Comparison of ENCODE assay signal across 26 cellular contexts in genomic region chr6:170108456-170108855, GRCh38.
DNase-seq lines count a peak whose midpoint lies in the region; ATAC-seq and TF ChIP-seq lines count a peak whose summit lies in the region.
"Had no signal": no experiment of that assay in that cellular context is flagged by ENCODE, and none has a peak within 500 bp of the region (broad histone marks: within the 10 kb centered on the region; RNA-seq: fewer than 3 reads in every experiment).

No MANE protein-coding gene starts in this region.

- no peaks in the 10 kb centered on the region for H3K4me1 Mint-ChIP-seq in activated naive CD4-positive, alpha-beta T cell treated with anti-CD3 and anti-CD28 coated beads, Interleukin-2, amount 10 ng/mL, durations not matched to agents 7 days and 5 days
- H3K4me1 Mint-ChIP-seq in natural killer cell treated with Interleukin-12 subunit alpha and Interleukin-12 subunit beta and Interleukin-15 and Interleukin-18, amount 100 ng/mL, for 72 hours (ENCODE audit: low read depth in 2 of 2): peaks cover 6 to 8% of the 10 kb centered on the region in 2 donors
- no peaks in the 10 kb centered on the region for H3K4me1 Mint-ChIP-seq in activated CD4-positive, alpha-beta T cell treated with anti-CD3 and anti-CD28 coated beads, Interleukin-2, amount 10 ng/mL, durations not matched to agents 7 days and 5 days
- H3K4me1 Mint-ChIP-seq: activated B cell treated with CpG ODN at 0.5 μM for 24 hours; B cell; CD4-positive, alpha-beta memory T cell; naive thymus-derived CD4-positive, alpha-beta T cell had no signal

- peaks cover 49% of the 10 kb centered on the region for H3K27me3 Mint-ChIP-seq in activated naive CD4-positive, alpha-beta T cell treated with anti-CD3 and anti-CD28 coated beads, Interleukin-2, amount 10 ng/mL, durations not matched to agents 7 days and 5 days
- H3K27me3 Mint-ChIP-seq in natural killer cell treated with Interleukin-12 subunit alpha and Interleukin-12 subunit beta and Interleukin-15 and Interleukin-18, amount 100 ng/mL, for 72 hours: peaks cover 6 to 19% of the 10 kb centered on the region in 2 donors
- peaks cover 11% of the 10 kb centered on the region for H3K27me3 Mint-ChIP-seq in activated CD4-positive, alpha-beta T cell treated with anti-CD3 and anti-CD28 coated beads, Interleukin-2, amount 10 ng/mL, durations not matched to agents 7 days and 5 days
- H3K27me3 Mint-ChIP-seq: stimulated activated naive CD8-positive, alpha-beta T cell treated with anti-CD3 and anti-CD28 coated beads, Interleukin-15, Interleukin-2, amounts not matched to agents 100 ng/mL and 50 ng/mL, for 24 hours had no signal

- H3K27ac ChIP-seq in suprapubic skin: no peak overlapping the region
- no peak overlapping the region for H3K27ac ChIP-seq in SJCRH30
- H3K27ac ChIP-seq: epithelial cell of prostate, thyroid gland had no signal

- H3K27me3 ChIP-seq in suprapubic skin (peaks cover 6% of the 10 kb centered on the region), SJCRH30 (peaks cover 5% of the 10 kb centered on the region; the same call in 1 of the 2 replicates)
- H3K27me3 ChIP-seq: thyroid gland had no signal

- no peak for TF ChIP-seq POLR2A in suprapubic skin (IDR thresholded peaks at IDR 0.05)

- POLR2A ChIA-PET in activated CD4-positive, alpha-beta T cell treated with anti-CD3 and anti-CD28 coated beads, Interleukin-2, amount 10 ng/mL, durations not matched to agents 7 days and 5 days (lab: Charles Lee): no interaction called here

- H3K9me3 Mint-ChIP-seq in activated naive CD4-positive, alpha-beta T cell treated with anti-CD3 and anti-CD28 coated beads, Interleukin-2, amount 10 ng/mL, durations not matched to agents 7 days and 5 days: no peaks in the 10 kb centered on the region
- H3K9me3 Mint-ChIP-seq in natural killer cell treated with Interleukin-12 subunit alpha and Interleukin-12 subunit beta and Interleukin-15 and Interleukin-18, amount 100 ng/mL, for 72 hours: no peaks in the 10 kb centered on the region
- H3K9me3 Mint-ChIP-seq in activated CD4-positive, alpha-beta T cell treated with anti-CD3 and anti-CD28 coated beads, Interleukin-2, amount 10 ng/mL, durations not matched to agents 7 days and 5 days: no peaks in the 10 kb centered on the region
- H3K9me3 Mint-ChIP-seq: activated B cell treated with CpG ODN at 0.5 μM for 24 hours; stimulated activated naive CD8-positive, alpha-beta T cell treated with anti-CD3 and anti-CD28 coated beads, Interleukin-15, Interleukin-2, amounts not matched to agents 100 ng/mL and 50 ng/mL, for 24 hours had no signal

- H3K36me3 ChIP-seq in suprapubic skin (no peaks in the 10 kb centered on the region), SJCRH30 (no peaks in the 10 kb centered on the region)
- H3K36me3 ChIP-seq: thyroid gland had no signal

- H3K27ac Mint-ChIP-seq in activated naive CD4-positive, alpha-beta T cell treated with anti-CD3 and anti-CD28 coated beads, Interleukin-2, amount 10 ng/mL, durations not matched to agents 7 days and 5 days: no peak overlapping the region
- peak overlapping the region in 1 of 2 donors; percentile 52 for H3K27ac Mint-ChIP-seq in natural killer cell treated with Interleukin-12 subunit alpha and Interleukin-12 subunit beta and Interleukin-15 and Interleukin-18, amount 100 ng/mL, for 72 hours
- no peak overlapping the region for H3K27ac Mint-ChIP-seq in activated CD4-positive, alpha-beta T cell treated with anti-CD3 and anti-CD28 coated beads, Interleukin-2, amount 10 ng/mL, durations not matched to agents 7 days and 5 days
- H3K27ac Mint-ChIP-seq: activated B cell treated with CpG ODN at 0.5 μM for 24 hours; activated naive CD8-positive, alpha-beta T cell treated with anti-CD3 and anti-CD28 coated beads, Interleukin-2, amount 10 ng/mL, durations not matched to agents 7 days and 5 days; B cell; CD4-positive, alpha-beta memory T cell; stimulated activated naive CD8-positive, alpha-beta T cell treated with anti-CD3 and anti-CD28 coated beads, Interleukin-15, Interleukin-2, amounts not matched to agents 100 ng/mL and 50 ng/mL, for 24 hours had no signal

- ATAC-seq in natural killer cell treated with Interleukin-12 subunit alpha and Interleukin-12 subunit beta and Interleukin-15 and Interleukin-18, amount 100 ng/mL, for 72 hours: no peak
- ATAC-seq: naive thymus-derived CD4-positive, alpha-beta T cell had no signal

- CTCF ChIA-PET in activated naive CD4-positive, alpha-beta T cell treated with anti-CD3 and anti-CD28 coated beads, Interleukin-2, amount 10 ng/mL, durations not matched to agents 7 days and 5 days (lab: Charles Lee): no interaction called here
- CTCF ChIA-PET in activated CD4-positive, alpha-beta T cell treated with anti-CD3 and anti-CD28 coated beads, Interleukin-2, amount 10 ng/mL, durations not matched to agents 7 days and 5 days (lab: Charles Lee): interaction anchor here (1.1 kb wide), 1 partner anchor 8 kb away, joined by 4 read pairs; no protein-coding TSS in a partner anchor

- H3K4me3 ChIP-seq in suprapubic skin: no peak overlapping the region
- no peak overlapping the region for H3K4me3 ChIP-seq in SJCRH30
- H3K4me3 ChIP-seq: thyroid gland had no signal

- TF ChIP-seq CTCF in suprapubic skin (IDR thresholded peaks at IDR 0.05): no peak

- peak; percentile 10 for DNase-seq in activated naive CD4-positive, alpha-beta T cell treated with anti-CD3 and anti-CD28 coated beads, Interleukin-2, amount 10 ng/mL, durations not matched to agents 7 days and 5 days
- DNase-seq in activated naive CD4-positive, alpha-beta T cell treated with anti-CD3 and anti-CD28 coated beads, Interleukin-2, amount 50 U/mL, for 16 hours: no peak
- DNase-seq in activated CD8-positive, alpha-beta memory T cell treated with anti-CD3 and anti-CD28 coated beads, Interleukin-2, amount 50 U/mL, for 48 hours: peak; percentile 25
- peak; percentile 40 for DNase-seq in natural killer cell treated with Interleukin-12 subunit alpha and Interleukin-12 subunit beta and Interleukin-15 and Interleukin-18, amount 100 ng/mL, for 72 hours (ENCODE audit: low spot score)
- DNase-seq in suprapubic skin (ENCODE audit: low spot score in 2 of 2): peak; percentile 44 to 68
- no peak for DNase-seq in inferior parietal cortex (ENCODE audit: extremely low spot score)
- DNase-seq in SJCRH30: no peak
- DNase-seq in activated CD4-positive, alpha-beta T cell treated with anti-CD3 and anti-CD28 coated beads, Interleukin-2, amount 10 ng/mL, durations not matched to agents 7 days and 5 days: no peak
- DNase-seq: activated B cell treated with CpG ODN at 0.5 μM for 24 hours; activated CD4-positive, alpha-beta T cell treated with anti-CD3 and anti-CD28 coated beads, Interleukin-2, amount 50 U/mL, for 4 hours; activated naive CD8-positive, alpha-beta T cell treated with anti-CD3 and anti-CD28 coated beads, Interleukin-2, amount 10 ng/mL, durations not matched to agents 7 days and 5 days; CD4-positive, alpha-beta memory T cell; effector CD8-positive, alpha-beta T cell; hippocampal formation; Kasumi-1; NCI-H1417 treated with DMSO at 0.1 percent for 48 hours; NCI-H2029 treated with DMSO at 0.1 percent for 48 hours; NCI-H524; NK-92 treated with Interleukin-12 subunit alpha and Interleukin-12 subunit beta, amount 100 ng/mL, for 24 hours; SIG-M5; small intestine; thyroid gland had no signal

- no peaks in the 10 kb centered on the region for H3K9me3 ChIP-seq in suprapubic skin
- no peaks in the 10 kb centered on the region; the same call in 1 of the 2 replicates for H3K9me3 ChIP-seq in SJCRH30 (replicated peaks)
- H3K9me3 ChIP-seq: thyroid gland had no signal

- H3K4me1 ChIP-seq in suprapubic skin (no peaks in the 10 kb centered on the region), SJCRH30 (no peaks in the 10 kb centered on the region)
- H3K4me1 ChIP-seq: thyroid gland had no signal

- no peak overlapping the region for H3K4me3 Mint-ChIP-seq in activated naive CD4-positive, alpha-beta T cell treated with anti-CD3 and anti-CD28 coated beads, Interleukin-2, amount 10 ng/mL, durations not matched to agents 7 days and 5 days
- H3K4me3 Mint-ChIP-seq in natural killer cell treated with Interleukin-12 subunit alpha and Interleukin-12 subunit beta and Interleukin-15 and Interleukin-18, amount 100 ng/mL, for 72 hours: no peak overlapping the region
- no peak overlapping the region for H3K4me3 Mint-ChIP-seq in activated CD4-positive, alpha-beta T cell treated with anti-CD3 and anti-CD28 coated beads, Interleukin-2, amount 10 ng/mL, durations not matched to agents 7 days and 5 days
- H3K4me3 Mint-ChIP-seq: activated B cell treated with CpG ODN at 0.5 μM for 24 hours; activated naive CD8-positive, alpha-beta T cell treated with anti-CD3 and anti-CD28 coated beads, Interleukin-2, amount 10 ng/mL, durations not matched to agents 7 days and 5 days; B cell; CD4-positive, alpha-beta memory T cell; stimulated activated naive CD8-positive, alpha-beta T cell treated with anti-CD3 and anti-CD28 coated beads, Interleukin-15, Interleukin-2, amounts not matched to agents 100 ng/mL and 50 ng/mL, for 24 hours had no signal

- WGBS in suprapubic skin: 83% methylated on average over 8 of the region's 9 CpGs

- no peaks in the 10 kb centered on the region for H3K36me3 Mint-ChIP-seq in activated naive CD4-positive, alpha-beta T cell treated with anti-CD3 and anti-CD28 coated beads, Interleukin-2, amount 10 ng/mL, durations not matched to agents 7 days and 5 days
- peaks cover 12% of the 10 kb centered on the region for H3K36me3 Mint-ChIP-seq in natural killer cell treated with Interleukin-12 subunit alpha and Interleukin-12 subunit beta and Interleukin-15 and Interleukin-18, amount 100 ng/mL, for 72 hours
- no peaks in the 10 kb centered on the region for H3K36me3 Mint-ChIP-seq in activated CD4-positive, alpha-beta T cell treated with anti-CD3 and anti-CD28 coated beads, Interleukin-2, amount 10 ng/mL, durations not matched to agents 7 days and 5 days (ENCODE audit: low read depth)
- H3K36me3 Mint-ChIP-seq: CD4-positive, alpha-beta memory T cell had no signal

- no peak for TF ChIP-seq EP300 in suprapubic skin (IDR thresholded peaks at IDR 0.05)

Comparison
In these comparisons a context has a peak if more than half of its experiments do, and no peak if none do; other contexts are left out.
1. DNase-seq: peak in activated naive CD4-positive, alpha-beta T cell treated with anti-CD3 and anti-CD28 coated beads, Interleukin-2, amount 10 ng/mL, durations not matched to agents 7 days and 5 days (single experiment), activated CD8-positive, alpha-beta memory T cell treated with anti-CD3 and anti-CD28 coated beads, Interleukin-2, amount 50 U/mL, for 48 hours (single experiment), natural killer cell treated with Interleukin-12 subunit alpha and Interleukin-12 subunit beta and Interleukin-15 and Interleukin-18, amount 100 ng/mL, for 72 hours (single experiment) and suprapubic skin (2 of 2); none in activated naive CD4-positive, alpha-beta T cell treated with anti-CD3 and anti-CD28 coated beads, Interleukin-2, amount 50 U/mL, for 16 hours (single experiment), inferior parietal cortex (single experiment), SJCRH30 (0 of 2) and activated CD4-positive, alpha-beta T cell treated with anti-CD3 and anti-CD28 coated beads, Interleukin-2, amount 10 ng/mL, durations not matched to agents 7 days and 5 days (single experiment).